ENCODE assay signal across 1 cellular context in genomic region chr16:23182675-23183485, GRCh38.
TF ChIP-seq lines count a peak whose summit lies in the region.

SCNN1G (plus strand) TSS chr16:23182745; CDS start chr16:23186272, 3,527 bp downstream.

TF ChIP-seq in HepG2, 621 proteins besides CTCF, POLR2A, EP300 and RAD21 (continued from another document and continues in another):
- TF ChIP-seq ZSCAN5A (CRISPR knock-in tag; IDR thresholded peaks at IDR 0.05; ENCODE audit: borderline replicate concordance) (no peak), CEBPB (IDR thresholded peaks at IDR 0.05; ENCODE audit: borderline replicate concordance, low read depth, low read length) (no peak), ZNF891 (CRISPR knock-in tag; IDR thresholded peaks at IDR 0.05) (peak; percentile 75), MXD1 (CRISPR knock-in tag; IDR thresholded peaks at IDR 0.05) (peak; percentile 59; the same call in 1 of the 2 replicates), ZNF574 (CRISPR knock-in tag; IDR thresholded peaks at IDR 0.05) (no peak; the same call in 1 of the 2 replicates), ZNF224 (CRISPR knock-in tag; IDR thresholded peaks at IDR 0.05) (0 out of 2 replicates have a peak, but pooled peaks have one; percentile 60), ZNF550 (CRISPR knock-in tag; IDR thresholded peaks at IDR 0.05; ENCODE audit: borderline replicate concordance) (no peak), ETS1 (CRISPR knock-in tag; IDR thresholded peaks at IDR 0.05) (no peak), ZNF609 (CRISPR knock-in tag; IDR thresholded peaks at IDR 0.05; ENCODE audit: borderline replicate concordance) (peak; percentile 12; the same call in 1 of the 2 replicates), ZMAT3 (CRISPR knock-in tag; conservative IDR thresholded peaks at IDR 0.05) (no peak), NBN (conservative IDR thresholded peaks at IDR 0.05) (no peak), ZNF737 (CRISPR knock-in tag; IDR thresholded peaks at IDR 0.05; ENCODE audit: borderline replicate concordance) (no peak), ZNF33B (CRISPR knock-in tag; IDR thresholded peaks at IDR 0.05) (no peak), AFF4 (CRISPR knock-in tag; IDR thresholded peaks at IDR 0.05) (no peak), DZIP1 (CRISPR knock-in tag; IDR thresholded peaks at IDR 0.05) (peak; percentile 80; the same call in 1 of the 2 replicates), ZBTB2 (CRISPR knock-in tag; IDR thresholded peaks at IDR 0.05; ENCODE audit: low read depth) (no peak), ZBTB7A (CRISPR knock-in tag; IDR thresholded peaks at IDR 0.05) (no peak), MIER3 (CRISPR knock-in tag; IDR thresholded peaks at IDR 0.05; ENCODE audit: borderline replicate concordance) (no peak), RBM22 (optimal IDR thresholded peaks at IDR 0.05; ENCODE audit: low read length) (no peak), ELF4 (CRISPR knock-in tag; IDR thresholded peaks at IDR 0.05; ENCODE audit: borderline replicate concordance) (no peak), SMAD1 (CRISPR knock-in tag; IDR thresholded peaks at IDR 0.05; ENCODE audit: borderline replicate concordance, low read depth) (peak; percentile 35; the same call in 1 of the 2 replicates), MAFG (CRISPR knock-in tag; IDR thresholded peaks at IDR 0.05) (no peak), YEATS2 (CRISPR knock-in tag; IDR thresholded peaks at IDR 0.05; ENCODE audit: borderline replicate concordance) (0 out of 2 replicates have a peak, but pooled peaks have one; percentile 2), AGO1 (IDR thresholded peaks at IDR 0.05; ENCODE audit: low read depth, low read length, poor library complexity, severe bottlenecking) (peak; percentile 18), BCL3 (CRISPR knock-in tag; IDR thresholded peaks at IDR 0.05) (no peak), LCORL (IDR thresholded peaks at IDR 0.05) (no peak), LCORL (CRISPR knock-in tag; IDR thresholded peaks at IDR 0.05) (no peak), KDM3A (CRISPR knock-in tag; IDR thresholded peaks at IDR 0.05; ENCODE audit: low read depth) (peak; percentile 39; the same call in 1 of the 2 replicates), KAT7 (CRISPR knock-in tag; IDR thresholded peaks at IDR 0.05; ENCODE audit: borderline replicate concordance) (no peak), SAP130 (CRISPR knock-in tag; IDR thresholded peaks at IDR 0.05; ENCODE audit: low read depth) (no peak), ZNF777 (CRISPR knock-in tag; IDR thresholded peaks at IDR 0.05) (no peak), E2F2 (CRISPR knock-in tag; IDR thresholded peaks at IDR 0.05; ENCODE audit: borderline replicate concordance) (no peak), ZNF235 (CRISPR knock-in tag; IDR thresholded peaks at IDR 0.05; ENCODE audit: borderline replicate concordance) (0 out of 2 replicates have a peak, but pooled peaks have one; percentile 40), DMAP1 (CRISPR knock-in tag; IDR thresholded peaks at IDR 0.05) (no peak), SNAI1 (CRISPR knock-in tag; IDR thresholded peaks at IDR 0.05; ENCODE audit: borderline replicate concordance) (no peak), FOXM1 (CRISPR knock-in tag; IDR thresholded peaks at IDR 0.05) (no peak), SP4 (CRISPR knock-in tag; IDR thresholded peaks at IDR 0.05) (peak; percentile 5; the same call in 1 of the 2 replicates), ZNF225 (CRISPR knock-in tag; IDR thresholded peaks at IDR 0.05) (peak; percentile 88)
